ENCODE assay signal across 1 cellular context in genomic region chr6:149755300-149756260, GRCh38.
TF ChIP-seq lines count a peak whose summit lies in the region.

No MANE protein-coding gene starts in this region.

TF ChIP-seq in SK-N-SH, 30 proteins besides CTCF, POLR2A, EP300 and RAD21 (continued from another document):
- TF ChIP-seq, protein P1, sequence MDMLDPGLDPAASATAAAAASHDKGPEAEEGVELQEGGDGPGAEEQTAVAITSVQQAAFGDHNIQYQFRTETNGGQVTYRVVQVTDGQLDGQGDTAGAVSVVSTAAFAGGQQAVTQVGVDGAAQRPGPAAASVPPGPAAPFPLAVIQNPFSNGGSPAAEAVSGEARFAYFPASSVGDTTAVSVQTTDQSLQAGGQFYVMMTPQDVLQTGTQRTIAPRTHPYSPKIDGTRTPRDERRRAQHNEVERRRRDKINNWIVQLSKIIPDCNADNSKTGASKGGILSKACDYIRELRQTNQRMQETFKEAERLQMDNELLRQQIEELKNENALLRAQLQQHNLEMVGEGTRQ (IDR thresholded peaks at IDR 0.05; ENCODE audit: borderline replicate concordance, low read depth, low read length), result no peak
- no peak for TF ChIP-seq FOSL2 (IDR thresholded peaks at IDR 0.05; ENCODE audit: borderline replicate concordance, low read depth)
- no peak for TF ChIP-seq GATA2 (CRISPR knock-in tag; IDR thresholded peaks at IDR 0.05)
- TF ChIP-seq NRF1 (IDR thresholded peaks at IDR 0.05; ENCODE audit: low read depth, low read length), result no peak
- no peak for TF ChIP-seq RXRA (IDR thresholded peaks at IDR 0.05; ENCODE audit: borderline replicate concordance, low read depth)
- TF ChIP-seq GABPA (IDR thresholded peaks at IDR 0.05; ENCODE audit: low read depth), result no peak
- TF ChIP-seq MEF2A (IDR thresholded peaks at IDR 0.05; ENCODE audit: borderline replicate concordance, low read depth), result no peak
- TF ChIP-seq, protein P2, sequence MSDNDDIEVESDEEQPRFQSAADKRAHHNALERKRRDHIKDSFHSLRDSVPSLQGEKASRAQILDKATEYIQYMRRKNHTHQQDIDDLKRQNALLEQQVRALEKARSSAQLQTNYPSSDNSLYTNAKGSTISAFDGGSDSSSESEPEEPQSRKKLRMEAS (IDR thresholded peaks at IDR 0.05; ENCODE audit: low read depth), result no peak
- TF ChIP-seq FOXM1 (IDR thresholded peaks at IDR 0.05; ENCODE audit: low read depth), result no peak
- TF ChIP-seq FOXJ3 (CRISPR knock-in tag; IDR thresholded peaks at IDR 0.05), result no peak
- no peak for TF ChIP-seq TAF1 (IDR thresholded peaks at IDR 0.05; ENCODE audit: borderline replicate concordance, low read depth, low read length)
- TF ChIP-seq CHD2 (IDR thresholded peaks at IDR 0.05; ENCODE audit: low read length, partially characterized antibody), result no peak
- TF ChIP-seq SMC3 (IDR thresholded peaks at IDR 0.05; ENCODE audit: low read depth, low read length), result no peak
